9 cellular contexts compared by ENCODE assay signal in the genomic region with DNA sequence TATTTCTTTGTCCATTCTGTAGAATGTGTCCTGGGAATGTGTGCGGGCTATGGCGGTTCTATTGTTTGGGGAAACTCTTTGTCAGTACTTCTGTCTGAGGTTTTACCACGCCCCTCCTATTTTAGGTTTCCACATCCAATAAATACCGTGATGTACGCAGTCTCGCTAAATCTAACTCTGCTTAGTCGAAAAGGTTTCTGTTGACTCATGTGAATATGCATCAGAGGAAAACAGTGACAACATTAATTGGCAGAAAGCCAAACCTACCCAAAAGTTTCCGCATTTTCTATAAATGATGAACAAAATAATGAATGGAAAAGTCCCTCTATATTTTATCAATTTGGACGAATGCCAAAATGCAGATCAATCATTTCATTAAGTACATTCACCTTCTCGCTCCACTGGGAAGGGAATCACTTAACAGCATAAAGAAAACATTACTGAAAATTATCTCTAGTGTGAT.
DNase-seq lines count a peak whose midpoint lies in the region; ATAC-seq and TF ChIP-seq lines count a peak whose summit lies in the region.
"Had no signal": no experiment of that assay in that cellular context is flagged by ENCODE, and none has a peak within 500 bp of the region (broad histone marks: within the 10 kb centered on the region; RNA-seq: fewer than 3 reads in every experiment).

No MANE protein-coding gene starts in this region.

- TF ChIP-seq CTCF in chondrocyte (IDR thresholded peaks at IDR 0.05) (no peak), nephron (IDR thresholded peaks at IDR 0.05; ENCODE audit: unreplicated experiment in 3 of 3) (no peak)

- peak in 2 of 3 donors; percentile 5 to 41 for DNase-seq in CD4-positive, CD25-positive, alpha-beta regulatory T cell
- DNase-seq in chondrocyte (ENCODE audit: low spot score) (no peak), GF-D8 (lab: John Stamatoyannopoulos, UW) (no peak), occipital lobe (lab: John Stamatoyannopoulos, UW) (no peak), NCI-H2029 (lab: John Stamatoyannopoulos, UW) (no peak), amniotic stem cell (lab: John Stamatoyannopoulos, UW) (no peak)

- peaks cover 23% of the 10 kb centered on the region for H3K4me1 ChIP-seq in CD4-positive, CD25-positive, alpha-beta regulatory T cell (ENCODE audit: control insufficient read depth, insufficient read depth, low read length, poor library complexity, severe bottlenecking)

- peak overlapping the region; percentile 2 for H3K4me3 ChIP-seq in CD4-positive, CD25-positive, alpha-beta regulatory T cell (ENCODE audit: low read depth, low read length)

- peak overlapping the region in 3 of 4 donors; percentile 29 to 66 (median 60) for H3K4me3 Mint-ChIP-seq in CD4-positive, CD25-positive, alpha-beta regulatory T cell
- H3K4me3 Mint-ChIP-seq in T-helper 1 cell treated with Interleukin-12 subunit alpha and Interleukin-12 subunit beta and Interleukin-4 antibody, amounts not matched to agents 30 μg/mL and 1 μg/mL, for 36 hours: peak overlapping the region; percentile 29
- no peak overlapping the region for H3K4me3 Mint-ChIP-seq in chondrocyte (ENCODE audit: unreplicated experiment)
- no peak overlapping the region for H3K4me3 Mint-ChIP-seq in nephron

- H3K27ac Mint-ChIP-seq in CD4-positive, CD25-positive, alpha-beta regulatory T cell: peak overlapping the region; percentile 91 to 92 (median 91)
- peak overlapping the region; percentile 22 for H3K27ac Mint-ChIP-seq in T-helper 1 cell treated with Interleukin-12 subunit alpha and Interleukin-12 subunit beta and Interleukin-4 antibody, amounts not matched to agents 30 μg/mL and 1 μg/mL, for 36 hours
- H3K27ac Mint-ChIP-seq in chondrocyte (ENCODE audit: unreplicated experiment): peak overlapping the region; percentile 93
- peak overlapping the region; percentile 63 to 74 (median 64) for H3K27ac Mint-ChIP-seq in nephron

- peaks cover 39 to 86% (median 60%) of the 10 kb centered on the region in 4 donors for H3K4me1 Mint-ChIP-seq in CD4-positive, CD25-positive, alpha-beta regulatory T cell
- H3K4me1 Mint-ChIP-seq in T-helper 1 cell treated with Interleukin-12 subunit alpha and Interleukin-12 subunit beta and Interleukin-4 antibody, amounts not matched to agents 30 μg/mL and 1 μg/mL, for 36 hours (ENCODE audit: low read depth): peaks cover 49% of the 10 kb centered on the region
- H3K4me1 Mint-ChIP-seq in chondrocyte (ENCODE audit: low read depth) (peaks cover 75% of the 10 kb centered on the region), nephron (peaks cover 65% of the 10 kb centered on the region)

- peak; percentile 53 to 56 for ATAC-seq in CD4-positive, CD25-positive, alpha-beta regulatory T cell (ENCODE audit: low read depth in 2 of 2)
- ATAC-seq: HCT116 had no signal

- peaks cover 35% of the 10 kb centered on the region for H3K36me3 Mint-ChIP-seq in CD4-positive, CD25-positive, alpha-beta regulatory T cell
- H3K36me3 Mint-ChIP-seq in T-helper 1 cell treated with Interleukin-12 subunit alpha and Interleukin-12 subunit beta and Interleukin-4 antibody, amounts not matched to agents 30 μg/mL and 1 μg/mL, for 36 hours (ENCODE audit: low read depth): peaks cover 4% of the 10 kb centered on the region
- no peaks in the 10 kb centered on the region for H3K36me3 Mint-ChIP-seq in chondrocyte (ENCODE audit: low read depth)
- peaks cover 17% of the 10 kb centered on the region for H3K36me3 Mint-ChIP-seq in nephron (ENCODE audit: low read depth)

- no peaks in the 10 kb centered on the region for H3K27me3 ChIP-seq in CD4-positive, CD25-positive, alpha-beta regulatory T cell (ENCODE audit: control insufficient read depth, insufficient read depth, low read length)

- H3K27me3 Mint-ChIP-seq in CD4-positive, CD25-positive, alpha-beta regulatory T cell: no peaks in the 10 kb centered on the region
- no peaks in the 10 kb centered on the region for H3K27me3 Mint-ChIP-seq in T-helper 1 cell treated with Interleukin-12 subunit alpha and Interleukin-12 subunit beta and Interleukin-4 antibody, amounts not matched to agents 30 μg/mL and 1 μg/mL, for 36 hours (ENCODE audit: low read depth)
- H3K27me3 Mint-ChIP-seq in chondrocyte (ENCODE audit: low read depth): no peaks in the 10 kb centered on the region
- H3K27me3 Mint-ChIP-seq in nephron (ENCODE audit: low read depth): no peaks in the 10 kb centered on the region

- H3K9me3 Mint-ChIP-seq in CD4-positive, CD25-positive, alpha-beta regulatory T cell: peaks cover 0 to 4% (median 0%) of the 10 kb centered on the region in 7 donors
- no peaks in the 10 kb centered on the region for H3K9me3 Mint-ChIP-seq in T-helper 1 cell treated with Interleukin-12 subunit alpha and Interleukin-12 subunit beta and Interleukin-4 antibody, amounts not matched to agents 30 μg/mL and 1 μg/mL, for 36 hours
- H3K9me3 Mint-ChIP-seq in chondrocyte (ENCODE audit: low read depth) (no peaks in the 10 kb centered on the region), nephron (no peaks in the 10 kb centered on the region)

- no peak overlapping the region for H3K27ac ChIP-seq in CD4-positive, CD25-positive, alpha-beta regulatory T cell (ENCODE audit: insufficient read depth, low read length, poor library complexity, severe bottlenecking)

- H3K36me3 ChIP-seq in CD4-positive, CD25-positive, alpha-beta regulatory T cell (ENCODE audit: control insufficient read depth, insufficient read depth, low read length): no peaks in the 10 kb centered on the region

- H3K9me3 ChIP-seq in CD4-positive, CD25-positive, alpha-beta regulatory T cell (ENCODE audit: control insufficient read depth in 2 of 2, low read length in 2 of 2): no peaks in the 10 kb centered on the region

Comparison
In these comparisons a context has a peak if more than half of its experiments do, and no peak if none do; other contexts are left out.
1. DNase-seq: peak in CD4-positive, CD25-positive, alpha-beta regulatory T cell (2 of 3); none in chondrocyte (single experiment), GF-D8 (single experiment), occipital lobe (single experiment), NCI-H2029 (single experiment) and amniotic stem cell (single experiment).
2. H3K27ac Mint-ChIP-seq: peak in every context shown above with its lines; median percentile 93 in chondrocyte; 91 in CD4-positive, CD25-positive, alpha-beta regulatory T cell; 64 in nephron; 22 in T-helper 1 cell treated with Interleukin-12 subunit alpha and Interleukin-12 subunit beta and Interleukin-4 antibody, amounts not matched to agents 30 μg/mL and 1 μg/mL, for 36 hours.
3. H3K4me3 Mint-ChIP-seq: peak in CD4-positive, CD25-positive, alpha-beta regulatory T cell (3 of 4) and T-helper 1 cell treated with Interleukin-12 subunit alpha and Interleukin-12 subunit beta and Interleukin-4 antibody, amounts not matched to agents 30 μg/mL and 1 μg/mL, for 36 hours (single experiment); none in chondrocyte (single experiment) and nephron (0 of 3).